Comparison of ENCODE assay signal across 8 cellular contexts in the genomic region with DNA sequence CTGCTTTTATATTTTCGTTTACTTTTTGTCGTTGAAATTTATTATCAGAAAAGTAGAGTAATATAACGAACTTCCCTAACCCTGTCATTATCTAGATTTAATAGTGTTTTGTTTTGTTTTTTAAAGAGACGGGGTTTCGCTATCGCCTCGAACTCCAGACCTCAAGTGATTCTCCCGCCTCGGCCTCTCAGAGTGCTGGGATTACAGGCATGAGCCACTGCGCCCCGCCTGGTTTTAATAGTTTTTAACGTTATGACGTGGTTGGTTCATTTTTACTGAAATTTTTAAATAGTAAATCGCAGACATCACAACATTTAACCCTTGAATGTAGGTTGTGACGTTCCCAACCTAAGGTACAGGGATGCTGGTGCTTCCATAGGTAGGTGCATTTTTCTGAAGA. TPM values are rescaled to one million over a fixed set of nuclear protein-coding genes. Genes with fewer than 3 reads are reported as not detected.
DNase-seq lines count a peak whose midpoint lies in the region; ATAC-seq and TF ChIP-seq lines count a peak whose summit lies in the region.

No MANE protein-coding gene starts in this region.

- H3K18ac ChIP-seq in IMR-90 (ENCODE audit: low read depth, low read length), result no peak overlapping the region

- H3K27ac ChIP-seq in A673 (ENCODE audit: low read depth, low read length, poor library complexity, severe bottlenecking) (peak overlapping the region; percentile 91), IMR-90 (ENCODE audit: insufficient read depth, low read length) (peak overlapping the region; percentile 96)

- ATAC-seq in IMR-90 (ENCODE audit: low read depth), result no peak
- no peak for ATAC-seq in HG03025 (IDR thresholded peaks at IDR 0.05; ENCODE audit: low FRiP score, unreplicated experiment)
- ATAC-seq in HG02970 (IDR thresholded peaks at IDR 0.05; ENCODE audit: low FRiP score, unreplicated experiment), result no peak

- H3K27me3 ChIP-seq in A673 (replicated peaks; ENCODE audit: insufficient read depth, low read depth, low read length, poor library complexity), result no peaks in the 10 kb centered on the region
- H3K27me3 ChIP-seq in IMR-90 (ENCODE audit: control insufficient read depth, insufficient read depth, low read length), result no peaks in the 10 kb centered on the region
- H3K27me3 ChIP-seq in iPS-15b (ENCODE audit: control insufficient read depth, insufficient read depth, low read length), result no peaks in the 10 kb centered on the region

- H3K4me3 ChIP-seq in A673 (ENCODE audit: low read depth, low read length, poor library complexity, severe bottlenecking) (peak overlapping the region; percentile 59), IMR-90 (ENCODE audit: insufficient read depth, low read depth, low read length) (peak overlapping the region; percentile 90), iPS-15b (ENCODE audit: low read depth, low read length) (peak overlapping the region; percentile 85)

- no peak overlapping the region for H2BK15ac ChIP-seq in IMR-90 (ENCODE audit: low read depth, low read length)

- no peak for TF ChIP-seq POLR2A in IMR-90 (IDR thresholded peaks at IDR 0.05; ENCODE audit: low read depth, low read length)

- peaks cover 56% of the 10 kb centered on the region for H3K4me1 Mint-ChIP-seq in activated naive CD4-positive, alpha-beta T cell treated with anti-CD3 and anti-CD28 coated beads, Interleukin-2, amount 10 ng/mL, durations not matched to agents 7 days and 5 days

- peak overlapping the region; percentile 95 for H3K23ac ChIP-seq in IMR-90 (ENCODE audit: low read depth, low read length)

- peaks cover 31% of the 10 kb centered on the region for H3K36me3 Mint-ChIP-seq in activated naive CD4-positive, alpha-beta T cell treated with anti-CD3 and anti-CD28 coated beads, Interleukin-2, amount 10 ng/mL, durations not matched to agents 7 days and 5 days

- in situ Hi-C loops in IMR-90 (cut with MboI; ENCODE audit: low sequenced_read_pairs), result no loop called here

- 0 out of 2 replicates have a peak overlapping the region, but pooled peaks have one; percentile 50 for H2BK120ac ChIP-seq in IMR-90 (ENCODE audit: low read depth, low read length)

- peak; percentile 35 for DNase-seq in A673 (ENCODE audit: low spot score)
- DNase-seq in IMR-90, result peak; percentile 20
- DNase-seq in activated naive CD4-positive, alpha-beta T cell treated with anti-CD3 and anti-CD28 coated beads, Interleukin-2, amount 10 ng/mL, durations not matched to agents 7 days and 5 days, result peak; percentile 36
- peak; percentile 20 for DNase-seq in stimulated activated CD4-positive, alpha-beta T cell treated with anti-CD3 and anti-CD28 coated beads, Interleukin-1b, Interleukin-23, amount 100 ng/mL, for 48 hours
- no peak for DNase-seq in hippocampal formation (lab: John Stamatoyannopoulos, UW)

- H3K36me3 ChIP-seq in A673 (ENCODE audit: insufficient read depth, low read length, poor library complexity, severe bottlenecking) (peaks cover 30% of the 10 kb centered on the region), IMR-90 (ENCODE audit: control insufficient read depth, insufficient read depth, low read length) (peaks cover 13% of the 10 kb centered on the region), iPS-15b (ENCODE audit: control insufficient read depth, insufficient read depth, low read length) (peaks cover 13% of the 10 kb centered on the region)

- H3K27me3 Mint-ChIP-seq in activated naive CD4-positive, alpha-beta T cell treated with anti-CD3 and anti-CD28 coated beads, Interleukin-2, amount 10 ng/mL, durations not matched to agents 7 days and 5 days, result no peaks in the 10 kb centered on the region

- H2AFZ ChIP-seq in IMR-90 (replicated peaks; ENCODE audit: low read length, poor library complexity), result no peak overlapping the region

- H3K9ac ChIP-seq in IMR-90 (ENCODE audit: low read depth, low read length), result peak overlapping the region; percentile 98
- peak overlapping the region; percentile 71 for H3K9ac ChIP-seq in iPS-15b (ENCODE audit: low read depth, low read length)

- intact Hi-C loops in A673 (cut with micrococcal nuclease; ENCODE audit: unreplicated experiment) (no loop called here), IMR-90 (cut with micrococcal nuclease) (no loop called here)

- no peak for TF ChIP-seq CTCF in A673 (conservative IDR thresholded peaks at IDR 0.05; ENCODE audit: low read depth, low read length)
- TF ChIP-seq CTCF in IMR-90 (conservative IDR thresholded peaks at IDR 0.05; ENCODE audit: low read depth, low read length), result no peak

- peaks cover 46% of the 10 kb centered on the region for H4K20me1 ChIP-seq in IMR-90 (ENCODE audit: insufficient read depth, low read length)

- peak overlapping the region; percentile 91 for H2BK5ac ChIP-seq in IMR-90 (ENCODE audit: low read depth, low read length, poor library complexity, severe bottlenecking)

- peak overlapping the region; percentile 61; the same call in 1 of the 2 replicates for H2AK5ac ChIP-seq in IMR-90 (ENCODE audit: low read depth, low read length)

- H2AK9ac ChIP-seq in IMR-90 (replicated peaks; ENCODE audit: low read depth, low read length, poor library complexity), result peak overlapping the region; percentile 96

- dilution Hi-C loops in IMR-90 (cut with HindIII; ENCODE audit: low sequenced_read_pairs, unreplicated experiment), result no loop called here

- BruUV-seq in A673 (replicated peaks; lab: Mats Ljungman, UMichigan) (TSS peak; percentile 52), IMR-90 (replicated peaks; lab: Mats Ljungman, UMichigan) (no TSS peak)

- H4K5ac ChIP-seq in IMR-90 (ENCODE audit: low read depth, low read length), result peak overlapping the region; percentile 87; the same call in 1 of the 2 replicates

- CTCF ChIA-PET in A673 (lab: Charles Lee), result no interaction called here
- CTCF ChIA-PET in IMR-90 (lab: Yijun Ruan, JAX), result no interaction called here
- CTCF ChIA-PET in activated naive CD4-positive, alpha-beta T cell treated with anti-CD3 and anti-CD28 coated beads, Interleukin-2, amount 10 ng/mL, durations not matched to agents 7 days and 5 days (lab: Charles Lee), result interaction anchor here (0.9 to 1.3 kb wide), 3 partner anchors 20 to 43 kb away, joined by 3 read pairs; a partner anchor contains a TSS

- H4K8ac ChIP-seq in IMR-90 (ENCODE audit: low read depth in 2 of 2, low read length in 2 of 2), result peak overlapping the region; percentile 96 to 100; a peak in 2 of 4 replicates

- peak overlapping the region; percentile 90 for H3K4me2 ChIP-seq in IMR-90 (ENCODE audit: low read depth, low read length)

- POLR2A ChIA-PET in A673 (lab: Charles Lee; ENCODE audit: low non-redundant PET) (no interaction called here), IMR-90 (lab: Charles Lee; ENCODE audit: unreplicated experiment) (no interaction called here)

- H3K9me3 Mint-ChIP-seq in activated naive CD4-positive, alpha-beta T cell treated with anti-CD3 and anti-CD28 coated beads, Interleukin-2, amount 10 ng/mL, durations not matched to agents 7 days and 5 days, result no peaks in the 10 kb centered on the region

- TF ChIP-seq RAD21 in IMR-90 (IDR thresholded peaks at IDR 0.05; ENCODE audit: low read length), result no peak

- H3K56ac ChIP-seq in IMR-90 (ENCODE audit: extremely low read depth, insufficient read depth, low read length), result peak overlapping the region; percentile 85; the same call in 1 of the 2 replicates

- H3K9me3 ChIP-seq in A673 (ENCODE audit: low read depth, low read length, poor library complexity, severe bottlenecking) (no peaks in the 10 kb centered on the region), IMR-90 (ENCODE audit: control insufficient read depth, insufficient read depth, low read length) (no peaks in the 10 kb centered on the region), iPS-15b (ENCODE audit: control insufficient read depth, insufficient read depth, low read length) (no peaks in the 10 kb centered on the region)

- peaks cover 14% of the 10 kb centered on the region for H3K9me1 ChIP-seq in IMR-90 (ENCODE audit: insufficient read depth, low read length)

- H3K27ac Mint-ChIP-seq in activated naive CD4-positive, alpha-beta T cell treated with anti-CD3 and anti-CD28 coated beads, Interleukin-2, amount 10 ng/mL, durations not matched to agents 7 days and 5 days, result peak overlapping the region; percentile 98

- H3K4me1 ChIP-seq in A673 (ENCODE audit: insufficient read depth, low read length, poor library complexity, severe bottlenecking) (peaks cover 17% of the 10 kb centered on the region), IMR-90 (ENCODE audit: control insufficient read depth, insufficient read depth, low read length) (peaks cover 7% of the 10 kb centered on the region), iPS-15b (ENCODE audit: control insufficient read depth, insufficient read depth, low read length) (no peaks in the 10 kb centered on the region)

- peak overlapping the region; percentile 95 for H3K14ac ChIP-seq in IMR-90 (replicated peaks; ENCODE audit: low read depth, low read length)

- no peak overlapping the region; the same call in 1 of the 2 replicates for H4K91ac ChIP-seq in IMR-90 (ENCODE audit: insufficient read depth, low read depth, low read length)

- H3K4me3 Mint-ChIP-seq in activated naive CD4-positive, alpha-beta T cell treated with anti-CD3 and anti-CD28 coated beads, Interleukin-2, amount 10 ng/mL, durations not matched to agents 7 days and 5 days, result peak overlapping the region; percentile 95

- H2BK20ac ChIP-seq in IMR-90 (ENCODE audit: low read depth, low read length), result no peak overlapping the region

- peak overlapping the region; percentile 96 for H3K4ac ChIP-seq in IMR-90 (ENCODE audit: low read depth, low read length)

- peaks cover 27 to 69% of the 10 kb centered on the region in 2 experiments for H3K79me1 ChIP-seq in IMR-90 (ENCODE audit: low read depth in 1 of 2, low read length in 2 of 2)

- no CpG with 5 or more reads among the region's 15 CpGs for WGBS in IMR-90 (ENCODE audit: extremely low coverage in 2 of 2, insufficient read length in 1 of 2), 2 experiments

RNA-seq across cellular contexts. Expression of a gene that starts 1.0 kb away (rescaled TPM):
- 125 and 135 TPM in 2 replicates for total RNA-seq in A673 (2021)
- 39.6 and 44.2 TPM in 2 replicates for total RNA-seq in IMR-90 (2012; rRNA removed)
- 40.3 and 46.2 TPM in 2 replicates for polyA plus RNA-seq in IMR-90 (2012; rRNA removed)
- polyA plus RNA-seq in IMR-90 (2012; cell fraction: cytosol; rRNA removed), result 23.0 and 24.4 TPM in 2 replicates
- 10.3 and 24.2 TPM in 2 replicates for polyA plus RNA-seq in IMR-90 (2012; cell fraction: nucleus; rRNA removed; ENCODE audit: low replicate concordance)

RNA-seq across cellular contexts. Expression of a gene that starts 17.1 kb away (rescaled TPM):
- total RNA-seq in A673 (2021) (0.33 TPM in 1 of 2 replicates, not detected in the other), IMR-90 (2012; rRNA removed) (not detected in 2 replicates)
- polyA plus RNA-seq in IMR-90 (2012; rRNA removed), result 0.10 TPM in 1 of 2 replicates, not detected in the other
- not detected in 2 replicates for polyA plus RNA-seq in IMR-90 (2012; cell fraction: cytosol; rRNA removed)
- polyA plus RNA-seq in IMR-90 (2012; cell fraction: nucleus; rRNA removed; ENCODE audit: low replicate concordance), result 0.10 and 0.29 TPM in 2 replicates

RNA-seq across cellular contexts. Expression of a gene that starts 32.5 kb away (rescaled TPM):
- total RNA-seq in A673 (2021) (4.7 and 5.2 TPM in 2 replicates), IMR-90 (2012; rRNA removed) (3.9 and 4.1 TPM in 2 replicates)
- 1.3 and 2.3 TPM in 2 replicates for polyA plus RNA-seq in IMR-90 (2012; rRNA removed)
- polyA plus RNA-seq in IMR-90 (2012; cell fraction: cytosol; rRNA removed), result 1.7 and 2.0 TPM in 2 replicates
- polyA plus RNA-seq in IMR-90 (2012; cell fraction: nucleus; rRNA removed; ENCODE audit: low replicate concordance), result 2.9 and 3.1 TPM in 2 replicates

RNA-seq across cellular contexts. Expression of a gene that starts 32.7 kb away (rescaled TPM):
- 39.7 and 41.9 TPM in 2 replicates for total RNA-seq in A673 (2021)
- total RNA-seq in IMR-90 (2012; rRNA removed), result 29.4 and 31.5 TPM in 2 replicates
- 94.1 and 102 TPM in 2 replicates for polyA plus RNA-seq in IMR-90 (2012; rRNA removed)
- 72.2 and 86.5 TPM in 2 replicates for polyA plus RNA-seq in IMR-90 (2012; cell fraction: cytosol; rRNA removed)
- polyA plus RNA-seq in IMR-90 (2012; cell fraction: nucleus; rRNA removed; ENCODE audit: low replicate concordance), result 53.8 and 83.0 TPM in 2 replicates

Comparison
In these comparisons a context has a peak if more than half of its experiments do, and no peak if none do; other contexts are left out.
1. DNase-seq: peak in A673 (single experiment), IMR-90 (single experiment), activated naive CD4-positive, alpha-beta T cell treated with anti-CD3 and anti-CD28 coated beads, Interleukin-2, amount 10 ng/mL, durations not matched to agents 7 days and 5 days (single experiment) and stimulated activated CD4-positive, alpha-beta T cell treated with anti-CD3 and anti-CD28 coated beads, Interleukin-1b, Interleukin-23, amount 100 ng/mL, for 48 hours (single experiment); none in hippocampal formation (0 of 2).
2. Peak in every context shown above with its lines, with median percentiles within 50 percentile points of each other: H3K4me3 ChIP-seq.